Comparison of ENCODE assay signal across 2 cellular contexts in genomic region chr19:6062274-6062673, GRCh38.
TF ChIP-seq lines count a peak whose summit lies in the region.

No MANE protein-coding gene starts in this region.

TF ChIP-seq in SK-N-SH, 30 proteins besides CTCF, POLR2A, EP300 and RAD21 (continued from another document):
- no peak for TF ChIP-seq USF2 (IDR thresholded peaks at IDR 0.05; ENCODE audit: borderline replicate concordance, low read depth, low read length)
- no peak for TF ChIP-seq REST (IDR thresholded peaks at IDR 0.05; ENCODE audit: low read depth, low read length)
- no peak for TF ChIP-seq SIN3A (IDR thresholded peaks at IDR 0.05; ENCODE audit: borderline replicate concordance, low read depth, low read length)
- no peak for TF ChIP-seq TAF1 (IDR thresholded peaks at IDR 0.05; ENCODE audit: borderline replicate concordance, low read depth, low read length)
- no peak for TF ChIP-seq USF1 (IDR thresholded peaks at IDR 0.05; ENCODE audit: borderline replicate concordance, low read depth)
- TF ChIP-seq EZH2phosphoT487 (IDR thresholded peaks at IDR 0.05; ENCODE audit: borderline replicate concordance, low read depth): no peak
- no peak for TF ChIP-seq PBX3 (IDR thresholded peaks at IDR 0.05)
- no peak for TF ChIP-seq FOSL2 (IDR thresholded peaks at IDR 0.05; ENCODE audit: borderline replicate concordance, low read depth)
- TF ChIP-seq NFIC (IDR thresholded peaks at IDR 0.05; ENCODE audit: borderline replicate concordance): no peak

TF ChIP-seq in SK-N-SH treated with all-trans-retinoic acid at 6 μM for 48 hours, 23 proteins besides CTCF, POLR2A, EP300 and RAD21 (continued from another document):
- TF ChIP-seq TSHZ2 (CRISPR knock-in tag; IDR thresholded peaks at IDR 0.05): no peak
- TF ChIP-seq OSR1 (CRISPR knock-in tag; IDR thresholded peaks at IDR 0.05): no peak
- TF ChIP-seq ZC3H10 (CRISPR knock-in tag; IDR thresholded peaks at IDR 0.05): no peak
- TF ChIP-seq ZNF8 (CRISPR knock-in tag; IDR thresholded peaks at IDR 0.05): no peak
- TF ChIP-seq ESRRG (CRISPR knock-in tag; IDR thresholded peaks at IDR 0.05): no peak
- TF ChIP-seq ZFP30 (CRISPR knock-in tag; IDR thresholded peaks at IDR 0.05): no peak
- no peak for TF ChIP-seq CSRNP3 (CRISPR knock-in tag; IDR thresholded peaks at IDR 0.05)
- TF ChIP-seq ZFP3 (CRISPR knock-in tag; IDR thresholded peaks at IDR 0.05): no peak
- no peak for TF ChIP-seq SNAI2 (CRISPR knock-in tag; IDR thresholded peaks at IDR 0.05)
- no peak for TF ChIP-seq ISL1 (CRISPR knock-in tag; IDR thresholded peaks at IDR 0.05)
- no peak for TF ChIP-seq ARNTL (CRISPR knock-in tag; IDR thresholded peaks at IDR 0.05; ENCODE audit: borderline replicate concordance, low read depth)
- TF ChIP-seq PPARA (CRISPR knock-in tag; IDR thresholded peaks at IDR 0.05; ENCODE audit: borderline replicate concordance): no peak
